In genomic region chr6:25726122-25726911, GRCh38 we compare ENCODE assay signal across 20 cellular contexts. TPM values are rescaled to one million over a fixed set of nuclear protein-coding genes. Genes with fewer than 3 reads are reported as not detected.
A peak's percentile ranks its signal among the peaks of the same experiment; 100 is the strongest.
DNase-seq lines count a peak whose midpoint lies in the region; ATAC-seq and TF ChIP-seq lines count a peak whose summit lies in the region.
"Had no signal": no experiment of that assay in that cellular context is flagged by ENCODE, and none has a peak within 500 bp of the region (broad histone marks: within the 10 kb centered on the region; RNA-seq: fewer than 3 reads in every experiment).

No MANE protein-coding gene starts in this region.

- TF ChIP-seq CTCF in left lung (IDR thresholded peaks at IDR 0.05) (no peak), testis (IDR thresholded peaks at IDR 0.05) (no peak)

- H3K27ac ChIP-seq in left lung: no peak overlapping the region
- no peak overlapping the region for H3K27ac ChIP-seq in testis
- H3K27ac ChIP-seq: 22Rv1; BLaER1 treated with 17β-estradiol and CSF1 and Interleukin-3, amounts not matched to agents 10 nM and 100 nM had no signal

- H3K4me1 ChIP-seq in left lung (no peaks in the 10 kb centered on the region), testis (no peaks in the 10 kb centered on the region)
- H3K4me1 ChIP-seq: BE2C; BLaER1 treated with 17β-estradiol and CSF1 and Interleukin-3, amounts not matched to agents 10 nM and 100 nM had no signal

- ATAC-seq in left lung: peak; percentile 73

- H3K27me3 ChIP-seq in left lung: peaks cover 4 to 30% of the 10 kb centered on the region in 2 donors
- no peaks in the 10 kb centered on the region for H3K27me3 ChIP-seq in testis
- H3K27me3 ChIP-seq: BE2C; BLaER1 treated with 17β-estradiol and CSF1 and Interleukin-3, amounts not matched to agents 10 nM and 100 nM had no signal

- H3K36me3 ChIP-seq in left lung: no peaks in the 10 kb centered on the region
- no peaks in the 10 kb centered on the region for H3K36me3 ChIP-seq in testis (ENCODE audit: low read depth, missing control alignments)
- H3K36me3 ChIP-seq: BE2C; BLaER1 treated with 17β-estradiol and CSF1 and Interleukin-3, amounts not matched to agents 10 nM and 100 nM had no signal

- 60 to 71% methylated on average over 35 to 37 of the region's 37 CpGs for WGBS in testis, 2 donors

- intact Hi-C loops in left lung (cut with DNase I) (no loop called here), testis (cut with DNase I; ENCODE audit: low total_unique reads) (no loop called here)

- DNase-seq in DMS53 (lab: John Stamatoyannopoulos, UW) (peak; percentile 71), DMS53 treated with DMSO at 0.1 percent for 48 hours (lab: John Stamatoyannopoulos, UW; ENCODE audit: unreplicated experiment) (no peak), left lung (no peak), testis (peak; percentile 82), NCI-H1092 treated with DMSO at 0.1 percent for 48 hours (lab: John Stamatoyannopoulos, UW) (no peak), AG08395 (ENCODE audit: low spot score) (no peak), ecto neural progenitor cell (ENCODE audit: low spot score) (no peak)
- DNase-seq: AML-193; BE2C; CD4-positive, alpha-beta T cell; CD8-positive, alpha-beta memory T cell; DMS 273 treated with DMSO at 0.1 percent for 48 hours; DND-41; GOT3; H7; HCEC 1CT had no signal

- no peaks in the 10 kb centered on the region for H3K9me3 ChIP-seq in left lung
- no peaks in the 10 kb centered on the region for H3K9me3 ChIP-seq in testis
- H3K9me3 ChIP-seq: BE2C had no signal

- H3K4me3 ChIP-seq in left lung (no peak overlapping the region), testis (peak overlapping the region; percentile 10 to 46)
- H3K4me3 ChIP-seq: BLaER1 treated with 17β-estradiol and CSF1 and Interleukin-3, amounts not matched to agents 10 nM and 100 nM had no signal

- peak; percentile 13 for TF ChIP-seq POLR2A in testis (IDR thresholded peaks at IDR 0.05)

RNA-seq across cellular contexts. Expression of gene SLC17A4, which starts 28.2 kb away (rescaled TPM):
- not detected for total RNA-seq in left lung
- total RNA-seq in testis: under 1 TPM; 0.24 to 0.37 TPM
- 0.45 TPM for polyA plus RNA-seq in testis (ENCODE audit: insufficient read depth, low read depth, low replicate concordance)
- total RNA-seq: CD4-positive, alpha-beta T cell; CD8-positive, alpha-beta memory T cell; H7 had no signal
- polyA plus RNA-seq: AG04450; CD14-positive monocyte; CD8-positive, alpha-beta memory T cell had no signal

Comparison
In these comparisons a context has a peak if more than half of its experiments do, and no peak if none do; other contexts are left out.
1. DNase-seq: peak in DMS53 (single experiment) and testis (single experiment); none in DMS53 treated with DMSO at 0.1 percent for 48 hours (single experiment), left lung (0 of 2), NCI-H1092 treated with DMSO at 0.1 percent for 48 hours (single experiment), AG08395 (single experiment) and ecto neural progenitor cell (single experiment).
2. H3K4me3 ChIP-seq: peak in testis (2 of 2); none in left lung (0 of 2).